In the genomic region with DNA sequence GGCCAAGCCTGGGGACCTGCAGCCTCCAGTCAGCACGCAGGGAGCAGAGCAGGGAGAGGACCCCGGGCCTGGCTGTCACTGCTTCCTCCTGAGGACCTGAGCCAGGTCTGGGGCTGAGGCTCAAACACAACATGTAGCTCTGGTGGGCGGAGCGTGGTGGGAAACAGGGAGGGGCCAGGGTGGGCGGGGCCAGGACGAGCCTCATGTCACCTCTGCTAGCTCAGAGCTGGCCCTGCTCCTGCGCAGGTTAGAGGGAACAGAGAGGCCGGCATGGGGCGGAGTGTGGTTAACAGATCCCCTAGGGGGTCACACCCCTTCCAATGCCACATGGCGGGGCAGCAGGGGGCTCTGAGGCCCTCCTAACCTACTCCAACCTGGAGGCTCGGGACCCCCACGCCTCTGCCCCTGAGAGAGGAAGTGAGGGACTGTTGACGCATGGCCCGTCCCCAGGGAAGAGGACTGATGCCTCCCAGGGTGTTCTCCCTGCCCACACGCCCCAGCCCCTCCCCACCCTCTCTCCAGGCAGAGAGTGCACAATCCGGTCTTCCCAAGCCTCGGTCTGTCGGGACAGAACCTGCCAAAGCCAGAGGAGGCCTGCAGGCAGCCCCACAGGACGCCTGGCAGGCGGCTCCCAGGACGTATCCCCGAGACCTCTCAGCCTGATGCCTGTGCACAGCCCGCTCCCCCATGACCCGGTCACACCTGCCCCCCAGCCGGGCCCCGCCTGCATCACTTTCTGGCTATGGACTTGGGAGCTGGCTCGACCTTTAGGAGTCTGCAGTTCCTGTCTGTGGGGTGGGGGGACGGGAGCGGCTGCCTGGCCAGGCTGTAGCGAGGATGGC, we compare ENCODE assay signal across 8 cellular contexts. TPM values are rescaled to one million over a fixed set of nuclear protein-coding genes. Genes with fewer than 3 reads are reported as not detected.
A peak's percentile ranks its signal among the peaks of the same experiment; 100 is the strongest.
DNase-seq lines count a peak whose midpoint lies in the region; ATAC-seq, FAIRE-seq and TF ChIP-seq lines count a peak whose summit lies in the region.

No MANE protein-coding gene starts in this region.

- H3K36me3 Mint-ChIP-seq in nephron (ENCODE audit: low read depth), result no peaks in the 10 kb centered on the region

- H3K27ac Mint-ChIP-seq in nephron, result peak overlapping the region; percentile 29 to 66 (median 59)

- H3K27me3 Mint-ChIP-seq in nephron (ENCODE audit: low read depth), result peaks cover 21% of the 10 kb centered on the region

- H3K27me3 ChIP-seq in bronchial epithelial cell (ENCODE audit: control insufficient read depth, insufficient read depth, low read length), result no peaks in the 10 kb centered on the region

- no peak for ATAC-seq in GM18498 (IDR thresholded peaks at IDR 0.05; ENCODE audit: unreplicated experiment)

- peaks cover 22% of the 10 kb centered on the region for H3K4me1 Mint-ChIP-seq in nephron

- peaks cover 4% of the 10 kb centered on the region for H3K36me3 ChIP-seq in bronchial epithelial cell (ENCODE audit: control insufficient read depth, insufficient read depth, low read length)

- no peak for TF ChIP-seq CTCF in bronchial epithelial cell (IDR thresholded peaks at IDR 0.05; ENCODE audit: insufficient read depth, low read length, severe bottlenecking)
- TF ChIP-seq CTCF in nephron (IDR thresholded peaks at IDR 0.05; ENCODE audit: unreplicated experiment in 3 of 3), result no peak

- peak; percentile 38 for DNase-seq in SIG-M5 treated with dmso at 0.1 percent for 504 hours (lab: John Stamatoyannopoulos, UW; ENCODE audit: unreplicated experiment)
- no peak for DNase-seq in SIG-M5 (lab: John Stamatoyannopoulos, UW)
- peak; percentile 38 for DNase-seq in NCI-H345 (lab: John Stamatoyannopoulos, UW)
- peak; percentile 56 for DNase-seq in bronchial epithelial cell (ENCODE audit: low read depth)
- no peak for DNase-seq in RKO (ENCODE audit: low spot score)
- DNase-seq in nucleus accumbens (lab: John Stamatoyannopoulos, UW), result no peak

- peak overlapping the region in 2 of 3 experiments; percentile 27 to 32 for H3K4me3 Mint-ChIP-seq in nephron

- peak overlapping the region; percentile 16 for H3K4me3 ChIP-seq in bronchial epithelial cell (ENCODE audit: low read depth, low read length)

- no peaks in the 10 kb centered on the region for H3K9me3 Mint-ChIP-seq in nephron

- FAIRE-seq in bronchial epithelial cell (lab: Jason Lieb, UNC), result no peak

RNA-seq across cellular contexts. Expression of gene PIEZO1, which starts 15.2 kb away (rescaled TPM):
- 98.2 and 224 TPM in 2 replicates for total RNA-seq in bronchial epithelial cell

RNA-seq across cellular contexts. Expression of gene CDT1, which starts 33.8 kb away (rescaled TPM):
- 0.26 TPM in 2 replicates for total RNA-seq in bronchial epithelial cell

RNA-seq across cellular contexts. Expression of gene APRT, which starts 41.9 kb away (rescaled TPM):
- 153 and 154 TPM in 2 replicates for total RNA-seq in bronchial epithelial cell

Comparison
In these comparisons a context has a peak if more than half of its experiments do, and no peak if none do; other contexts are left out.
1. DNase-seq: peak in SIG-M5 treated with dmso at 0.1 percent for 504 hours (single experiment), NCI-H345 (single experiment) and bronchial epithelial cell (single experiment); none in SIG-M5 (single experiment), RKO (single experiment) and nucleus accumbens (0 of 56).